Comparison of ENCODE assay signal across 8 cellular contexts in genomic region chr12:120013659-120014380, GRCh38. TPM values are rescaled to one million over a fixed set of nuclear protein-coding genes. Genes with fewer than 3 reads are reported as not detected.
DNase-seq lines count a peak whose midpoint lies in the region; ATAC-seq and TF ChIP-seq lines count a peak whose summit lies in the region.

No MANE protein-coding gene starts in this region.

- peaks cover 4% of the 10 kb centered on the region for H3K4me1 Mint-ChIP-seq in glutamatergic neuron (ENCODE audit: low read depth, unreplicated experiment)

- no peaks in the 10 kb centered on the region for H3K36me3 Mint-ChIP-seq in glutamatergic neuron (ENCODE audit: unreplicated experiment)

- peaks cover 3% of the 10 kb centered on the region for H3K9me3 Mint-ChIP-seq in glutamatergic neuron (ENCODE audit: unreplicated experiment)

- 80 to 83% methylated on average over 9 of the region's 9 CpGs for WGBS in lower leg skin, 2 donors

- peak; percentile 72 for ATAC-seq in GM18498 (IDR thresholded peaks at IDR 0.05; ENCODE audit: unreplicated experiment)
- ATAC-seq in HG02678 (IDR thresholded peaks at IDR 0.05; ENCODE audit: unreplicated experiment), result peak; percentile 75
- peak; percentile 52 for ATAC-seq in esophagus mucosa

- intact Hi-C loops in lower leg skin (cut with DNase I; ENCODE audit: low total_unique reads), result no loop called here

- no peak overlapping the region for H3K4me3 ChIP-seq in lower leg skin (ENCODE audit: low read depth, poor library complexity, severe bottlenecking)

- no peaks in the 10 kb centered on the region for H3K27me3 Mint-ChIP-seq in glutamatergic neuron (ENCODE audit: unreplicated experiment)

- DNase-seq in RPMI8226 (peak; percentile 30), 8988T (no peak), glutamatergic neuron (no peak), Kasumi-1 (lab: John Stamatoyannopoulos, UW) (no peak), lower leg skin (ENCODE audit: low spot score in 2 of 2) (no peak)

- no peak overlapping the region for H3K27ac Mint-ChIP-seq in glutamatergic neuron (ENCODE audit: unreplicated experiment)

- TF ChIP-seq POLR2A in lower leg skin (IDR thresholded peaks at IDR 0.05), result no peak

- TF ChIP-seq CTCF in glutamatergic neuron (IDR thresholded peaks at IDR 0.05; ENCODE audit: partially characterized antibody, unreplicated experiment) (no peak), lower leg skin (IDR thresholded peaks at IDR 0.05) (no peak)

- no peak overlapping the region for H3K4me3 Mint-ChIP-seq in glutamatergic neuron (ENCODE audit: unreplicated experiment)

RNA-seq across cellular contexts. Expression of gene BICDL1, which starts 24.8 kb away (rescaled TPM):
- total RNA-seq in esophagus mucosa (32.6 TPM), glutamatergic neuron (ENCODE audit: unreplicated experiment) (56.4 TPM), lower leg skin (100 to 1,000 TPM in 3 of 4 donors, 10 to 100 TPM in 1; 98.2 to 190 (median 131) TPM)
